Comparison of ENCODE assay signal across 13 cellular contexts in the genomic region with DNA sequence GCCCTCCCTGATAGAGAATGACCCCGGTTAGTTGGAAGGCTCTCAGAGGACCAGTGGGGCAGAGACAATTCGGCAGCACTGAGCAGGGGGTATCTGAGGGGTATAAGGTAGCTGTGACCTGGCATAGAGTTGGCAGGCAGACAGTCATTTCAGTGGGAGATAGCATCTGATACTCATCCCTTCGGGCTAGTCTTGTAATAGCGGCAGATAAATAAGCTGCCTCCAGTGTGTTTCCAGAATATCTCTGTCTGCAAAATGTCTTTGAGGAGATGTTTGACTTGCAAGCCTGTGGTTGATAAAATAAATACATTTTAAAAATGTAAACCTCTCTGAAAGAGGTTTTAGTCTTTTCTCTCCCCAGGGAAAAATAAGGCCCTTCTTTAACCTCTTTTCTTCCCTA.
"Had no signal": no experiment of that assay in that cellular context is flagged by ENCODE, and none has a peak within 500 bp of the region (broad histone marks: within the 10 kb centered on the region; RNA-seq: fewer than 3 reads in every experiment).

No MANE protein-coding gene starts in this region.

- H3K9me3 ChIP-seq: adrenal gland, left lung, right atrium auricular region, tibial artery had no signal

- DNase-seq: activated naive CD4-positive, alpha-beta T cell treated with anti-CD3 and anti-CD28 coated beads, Interleukin-2, amount 50 U/mL, for 16 hours; adrenal gland; central memory CD4-positive, alpha-beta T cell; cortex of kidney; effector memory CD4-positive, alpha-beta T cell; left lung; small intestine; T-cell; tibial artery had no signal

- ATAC-seq: left lung, T-cell had no signal

- H3K36me3 ChIP-seq: adrenal gland, left lung, neural progenitor cell, right atrium auricular region, tibial artery had no signal

- H3K27ac ChIP-seq: adrenal gland, left lung, neural progenitor cell, parathyroid adenoma, right atrium auricular region, tibial artery, VCaP had no signal

- H3K4me3 ChIP-seq: adrenal gland, left lung, neural progenitor cell, right atrium auricular region, tibial artery had no signal

- H3K27me3 ChIP-seq: adrenal gland, left lung, neural progenitor cell, right atrium auricular region, tibial artery had no signal

- H3K4me2 ChIP-seq: neural progenitor cell had no signal

- H2AFZ ChIP-seq: neural progenitor cell, parathyroid adenoma had no signal
